ENCODE assay signal across 11 cellular contexts in the genomic region with DNA sequence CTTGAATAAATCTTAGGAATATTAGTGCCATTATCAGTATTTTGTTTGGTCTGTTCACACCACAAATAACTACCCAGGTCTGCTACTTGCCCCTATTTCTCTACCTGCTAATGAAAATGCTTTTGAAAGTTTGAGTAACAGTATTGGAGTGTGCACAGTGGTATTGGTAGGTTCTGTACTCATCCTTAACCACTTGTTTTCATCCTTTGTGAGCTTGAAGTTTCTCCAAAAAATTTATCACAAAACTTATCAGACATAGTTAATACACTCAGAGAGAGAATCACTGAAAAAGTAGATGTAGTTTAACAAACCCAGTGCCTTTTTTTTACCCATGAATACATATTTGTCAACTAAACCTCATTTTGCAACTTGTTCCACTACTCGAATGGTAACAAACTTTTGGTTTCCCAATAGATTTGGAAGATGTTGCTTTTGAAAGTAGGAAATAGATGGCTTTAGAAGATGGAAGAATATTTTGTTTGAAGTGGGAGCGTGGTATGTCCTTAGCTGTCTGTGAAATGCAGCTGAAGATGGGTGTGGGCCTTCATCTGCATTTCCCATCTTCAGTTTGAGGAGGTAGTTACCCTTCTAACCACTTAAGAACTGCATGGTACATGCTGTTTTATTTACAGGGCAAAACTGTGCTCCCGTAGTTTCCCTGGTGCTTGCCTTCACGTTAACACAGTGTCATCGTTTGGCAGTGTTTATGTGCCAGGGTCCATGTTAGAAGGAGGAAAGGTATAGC. TPM values are rescaled to one million over a fixed set of nuclear protein-coding genes. Genes with fewer than 3 reads are reported as not detected.
DNase-seq lines count a peak whose midpoint lies in the region; TF ChIP-seq lines count a peak whose summit lies in the region.
"Had no signal": no experiment of that assay in that cellular context is flagged by ENCODE, and none has a peak within 500 bp of the region (broad histone marks: within the 10 kb centered on the region; RNA-seq: fewer than 3 reads in every experiment).

No MANE protein-coding gene starts in this region.

- H3K4me3 ChIP-seq in SJSA1 (no peak overlapping the region), esophagus (ENCODE audit: low read depth in 1 of 2, low read length in 2 of 2) (no peak overlapping the region), spleen (peak overlapping the region in 1 of 8 donors; percentile 37), SJCRH30 (no peak overlapping the region), PC-9 (no peak overlapping the region)

- CTCF ChIA-PET in PC-9 (lab: Charles Lee), result no interaction called here

- H4K20me1 ChIP-seq in PC-9 (ENCODE audit: insufficient read depth), result 0 out of 2 replicates have a peak, but pooled peaks cover 5% of the 10 kb centered on the region

- intact Hi-C loops in spleen (cut with DNase I; ENCODE audit: low total_unique reads) (no loop called here), PC-9 (cut with micrococcal nuclease; ENCODE audit: unreplicated experiment) (no loop called here)

- no peak overlapping the region for H3K4me2 ChIP-seq in PC-9

- H3K27ac ChIP-seq in SJSA1 (peak overlapping the region; percentile 82), esophagus (ENCODE audit: low read depth in 2 of 2, low read length in 1 of 2) (peak overlapping the region; percentile 73 to 77), spleen (peak overlapping the region; percentile 77 to 99 (median 96)), SJCRH30 (no peak overlapping the region), PC-9 (no peak overlapping the region)

- TF ChIP-seq POLR2A in spleen (IDR thresholded peaks at IDR 0.05), result peak in 2 of 3 donors; percentile 39 to 40

- BruUV-seq in PC-9 (replicated peaks; lab: Mats Ljungman, UMichigan), result no TSS peak

- H3K27me3 ChIP-seq in SJSA1 (replicated peaks), result no peaks in the 10 kb centered on the region
- no peaks in the 10 kb centered on the region for H3K27me3 ChIP-seq in esophagus (ENCODE audit: control insufficient read depth in 1 of 2, insufficient read depth in 2 of 2, low read length in 2 of 2)
- no peaks in the 10 kb centered on the region for H3K27me3 ChIP-seq in spleen (replicated peaks in 1 of 7)
- no peaks in the 10 kb centered on the region for H3K27me3 ChIP-seq in SJCRH30
- no peaks in the 10 kb centered on the region for H3K27me3 ChIP-seq in PC-9 (ENCODE audit: insufficient read depth, low read depth)

- H3K79me2 ChIP-seq in PC-9 (ENCODE audit: low read depth), result peaks cover 97% of the 10 kb centered on the region

- TF ChIP-seq CTCF in spleen (IDR thresholded peaks at IDR 0.05 in 8 of 11, conservative IDR thresholded peaks at IDR 0.05 in 3 of 11) (no peak), PC-9 (conservative IDR thresholded peaks at IDR 0.05) (no peak)

- 52 to 58% methylated on average over 5 of the region's 5 CpGs for WGBS in esophagus, 2 donors
- 27 to 33% (median 28%) methylated on average over 5 of the region's 5 CpGs for WGBS in spleen, 5 donors

- H2AFZ ChIP-seq in PC-9, result no peak overlapping the region

- H3K36me3 ChIP-seq in SJSA1 (peaks cover 36% of the 10 kb centered on the region), esophagus (ENCODE audit: control insufficient read depth in 2 of 2, insufficient read depth in 2 of 2, low read length in 1 of 2) (no peaks in the 10 kb centered on the region), spleen (no peaks in the 10 kb centered on the region), SJCRH30 (peaks cover 7% of the 10 kb centered on the region; the same call in 1 of the 2 replicates), PC-9 (ENCODE audit: low read depth) (no peaks in the 10 kb centered on the region; the same call in 1 of the 2 replicates)

- H3K4me1 ChIP-seq in SJSA1 (replicated peaks) (peaks cover 86% of the 10 kb centered on the region), esophagus (ENCODE audit: control insufficient read depth in 2 of 2, insufficient read depth in 2 of 2, low read length in 1 of 2) (peaks cover 8 to 9% of the 10 kb centered on the region in 2 donors), spleen (peaks cover 91 to 100% (median 99%) of the 10 kb centered on the region in 6 donors), SJCRH30 (peaks cover 17% of the 10 kb centered on the region), PC-9 (replicated peaks; ENCODE audit: insufficient read depth) (peaks cover 16% of the 10 kb centered on the region)

- H3K9me2 ChIP-seq in PC-9 (ENCODE audit: insufficient read depth), result no peaks in the 10 kb centered on the region

- DNase-seq in SIG-M5 treated with dmso at 0.1 percent for 504 hours (lab: John Stamatoyannopoulos, UW; ENCODE audit: unreplicated experiment), result peak; percentile 49
- no peak for DNase-seq in SIG-M5 (lab: John Stamatoyannopoulos, UW)
- no peak for DNase-seq in SJSA1 (ENCODE audit: low read depth in 1 of 2, low spot score in 2 of 2)
- no peak for DNase-seq in spleen
- no peak for DNase-seq in HuH-7.5 (ENCODE audit: low spot score)
- DNase-seq in SJCRH30, result no peak
- no peak for DNase-seq in PC-9
- DNase-seq: GDM1, NCI-H1048, nucleus accumbens had no signal

- POLR2A ChIA-PET in PC-9 (lab: Charles Lee; ENCODE audit: unreplicated experiment), result interaction anchor here (0.7 kb wide), 1 partner anchor 40 kb away, joined by 3 read pairs; no protein-coding TSS in a partner anchor

- H3F3A ChIP-seq in PC-9 (ENCODE audit: insufficient read depth, low read depth), result no peaks in the 10 kb centered on the region; the same call in 1 of the 2 replicates

- no peaks in the 10 kb centered on the region for H3K9me3 ChIP-seq in SJSA1 (replicated peaks)
- H3K9me3 ChIP-seq in esophagus (ENCODE audit: control insufficient read depth in 2 of 2, insufficient read depth in 1 of 2, low read depth in 1 of 2, low read length in 1 of 2), result no peaks in the 10 kb centered on the region
- no peaks in the 10 kb centered on the region for H3K9me3 ChIP-seq in spleen
- no peaks in the 10 kb centered on the region for H3K9me3 ChIP-seq in SJCRH30 (replicated peaks)
- no peaks in the 10 kb centered on the region for H3K9me3 ChIP-seq in PC-9 (ENCODE audit: insufficient read depth, low read depth)

RNA-seq across cellular contexts. Expression of a gene that starts 9.0 kb away (rescaled TPM):
- total RNA-seq in SJSA1 (2014; rRNA removed; shearing (Covaris generic)), result 61.1 and 71.3 TPM in 2 replicates
- polyA plus RNA-seq in esophagus (10 to 100 TPM; 17.7 to 18.0 TPM), spleen (10 to 100 TPM; 20.5 to 42.1 (median 25.0) TPM)
- total RNA-seq in spleen (10 to 100 TPM; 60.3 to 84.9 (median 73.5) TPM), PC-9 (2021) (46.3 and 59.8 TPM in 2 replicates)
- total RNA-seq in SJCRH30 (2014; rRNA removed; shearing (Covaris generic)), result 64.3 and 72.3 TPM in 2 replicates

Comparison
In these comparisons a context has a peak if more than half of its experiments do, and no peak if none do; other contexts are left out.
1. H3K27ac ChIP-seq: peak in SJSA1 (single experiment), esophagus (2 of 2) and spleen (8 of 8); none in SJCRH30 (single experiment) and PC-9 (single experiment).